In the genomic region with DNA sequence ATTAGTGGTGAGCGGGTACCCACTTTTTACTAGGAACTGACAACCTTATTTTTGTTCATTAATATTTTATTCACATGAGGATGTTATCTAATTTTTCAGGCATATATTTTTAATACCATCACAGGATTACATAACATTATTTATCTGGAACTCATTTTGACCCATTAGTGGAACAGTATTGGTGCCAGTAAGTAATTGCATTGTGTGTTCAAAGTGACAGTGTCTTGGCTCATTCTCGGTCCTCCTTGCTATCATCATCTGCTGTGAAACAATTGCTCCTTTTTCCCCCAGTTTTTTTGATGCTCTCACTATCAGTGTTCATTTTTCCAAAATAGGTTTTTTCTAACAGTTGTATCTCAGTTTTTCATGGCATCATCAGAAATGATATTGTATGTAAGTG, we compare ENCODE assay signal across 21 cellular contexts. TPM values are rescaled to one million over a fixed set of nuclear protein-coding genes. Genes with fewer than 3 reads are reported as not detected.
DNase-seq lines count a peak whose midpoint lies in the region; ATAC-seq and TF ChIP-seq lines count a peak whose summit lies in the region.
"Had no signal": no experiment of that assay in that cellular context is flagged by ENCODE, and none has a peak within 500 bp of the region (broad histone marks: within the 10 kb centered on the region; RNA-seq: fewer than 3 reads in every experiment).

No MANE protein-coding gene starts in this region.

- TF ChIP-seq CTCF in PC-9 (conservative IDR thresholded peaks at IDR 0.05) = no peak
- TF ChIP-seq CTCF in stomach (IDR thresholded peaks at IDR 0.05) = no peak

- intact Hi-C loops in activated naive CD4-positive, alpha-beta T cell treated with anti-CD3 and anti-CD28 coated beads for 36 hours (cut with micrococcal nuclease) = loop anchor here (10.0 kb wide), 1 partner anchor 731 kb away; no protein-coding TSS in a partner anchor
- intact Hi-C loops in PC-9 (cut with micrococcal nuclease; ENCODE audit: unreplicated experiment) (no loop called here), stomach (cut with DNase I; ENCODE audit: low total_unique reads) (loop anchor here (5.0 kb wide), 1 partner anchor 33 kb away; no protein-coding TSS in a partner anchor)

- no peak for DNase-seq in activated naive CD4-positive, alpha-beta T cell treated with anti-CD3 and anti-CD28 coated beads for 36 hours
- no peak for DNase-seq in activated naive CD4-positive, alpha-beta T cell treated with anti-CD3 and anti-CD28 coated beads, Interleukin-2, amount 50 U/mL, for 16 hours
- DNase-seq in PC-9 = no peak
- DNase-seq in central memory CD8-positive, alpha-beta T cell (ENCODE audit: low spot score in 2 of 2) = no peak
- no peak for DNase-seq in stomach
- no peak for DNase-seq in H4 (ENCODE audit: low spot score)
- DNase-seq: activated gamma-delta T cell; brain microvascular endothelial cell; dermis blood vessel endothelial cell; gastrocnemius medialis; GF-D8; GOT3; KBM-7; left ventricle myocardium superior; NCI-H526 treated with DMSO at 0.1 percent for 48 hours; pancreas; stimulated activated CD4-positive, alpha-beta T cell treated with anti-CD3 and anti-CD28 coated beads, Interleukin-2, amount 100 ng/mL, for 24 hours had no signal

- no peak for ATAC-seq in central memory CD8-positive, alpha-beta T cell (replicated peaks; ENCODE audit: extremely low read depth, poor library complexity, severe bottlenecking)
- ATAC-seq in GM21447 (IDR thresholded peaks at IDR 0.05; ENCODE audit: unreplicated experiment) = no peak
- no peak for ATAC-seq in HG02973 (IDR thresholded peaks at IDR 0.05; ENCODE audit: unreplicated experiment)
- ATAC-seq: gastrocnemius medialis, left ventricle myocardium superior, pancreas had no signal

- H3K4me1 ChIP-seq in PC-9 (replicated peaks; ENCODE audit: insufficient read depth) (peaks cover 28% of the 10 kb centered on the region), stomach (peaks cover 19 to 84% (median 43%) of the 10 kb centered on the region in 4 donors)

- H3K4me1 Mint-ChIP-seq in activated naive CD4-positive, alpha-beta T cell treated with anti-CD3 and anti-CD28 coated beads for 36 hours (ENCODE audit: low read depth) = peaks cover 50% of the 10 kb centered on the region
- peaks cover 27% of the 10 kb centered on the region for H3K4me1 Mint-ChIP-seq in central memory CD8-positive, alpha-beta T cell

- TF ChIP-seq EP300 in stomach (IDR thresholded peaks at IDR 0.05) = no peak

- WGBS in stomach, 5 donors = 61 to 74% (median 70%) methylated on average over 2 of the region's 2 CpGs

- H3K9me3 Mint-ChIP-seq in activated naive CD4-positive, alpha-beta T cell treated with anti-CD3 and anti-CD28 coated beads for 36 hours = no peaks in the 10 kb centered on the region
- H3K9me3 Mint-ChIP-seq in central memory CD8-positive, alpha-beta T cell = no peaks in the 10 kb centered on the region

- H3K27ac ChIP-seq in PC-9 (peak overlapping the region; percentile 54), stomach (peak overlapping the region in 4 of 5 donors; percentile 42 to 68 (median 54))
- H3K27ac ChIP-seq: brain microvascular endothelial cell, epithelial cell of prostate had no signal

- H3F3A ChIP-seq in PC-9 (ENCODE audit: insufficient read depth, low read depth) = peaks cover 37% of the 10 kb centered on the region

- H4K20me1 ChIP-seq in PC-9 (ENCODE audit: insufficient read depth) = peaks cover 20% of the 10 kb centered on the region

- H3K36me3 ChIP-seq in PC-9 (ENCODE audit: low read depth) = peaks cover 28% of the 10 kb centered on the region
- peaks cover 6 to 59% (median 44%) of the 10 kb centered on the region in 4 donors for H3K36me3 ChIP-seq in stomach

- POLR2A ChIA-PET in PC-9 (lab: Charles Lee; ENCODE audit: unreplicated experiment) = no interaction called here

- H3K9me3 ChIP-seq in PC-9 (ENCODE audit: insufficient read depth, low read depth) = no peaks in the 10 kb centered on the region
- H3K9me3 ChIP-seq in stomach = no peaks in the 10 kb centered on the region
- H3K9me3 ChIP-seq: gastrocnemius medialis, pancreas, Peyer's patch had no signal

- H3K4me3 ChIP-seq in PC-9 = 0 out of 2 replicates have a peak overlapping the region, but pooled peaks have one; percentile 7
- no peak overlapping the region for H3K4me3 ChIP-seq in stomach
- H3K4me3 ChIP-seq: gastrocnemius medialis, pancreas, Peyer's patch had no signal

- peaks cover 27% of the 10 kb centered on the region for H3K79me2 ChIP-seq in PC-9 (ENCODE audit: low read depth)

- H3K27me3 ChIP-seq in PC-9 (ENCODE audit: insufficient read depth, low read depth) = no peaks in the 10 kb centered on the region
- H3K27me3 ChIP-seq in stomach = no peaks in the 10 kb centered on the region
- H3K27me3 ChIP-seq: brain microvascular endothelial cell, gastrocnemius medialis, pancreas, Peyer's patch had no signal

- BruUV-seq in PC-9 (replicated peaks; lab: Mats Ljungman, UMichigan) = no TSS peak

- H3K4me2 ChIP-seq in PC-9 = peak overlapping the region; percentile 38

- no peak overlapping the region for H2AFZ ChIP-seq in PC-9

- peaks cover 17% of the 10 kb centered on the region for H3K36me3 Mint-ChIP-seq in activated naive CD4-positive, alpha-beta T cell treated with anti-CD3 and anti-CD28 coated beads for 36 hours (ENCODE audit: low read depth)
- H3K36me3 Mint-ChIP-seq in central memory CD8-positive, alpha-beta T cell (ENCODE audit: insufficient read depth) = peaks cover 46% of the 10 kb centered on the region

- CTCF ChIA-PET in activated naive CD4-positive, alpha-beta T cell treated with anti-CD3 and anti-CD28 coated beads for 36 hours (lab: Charles Lee) = interaction anchor here (1.1 to 1.6 kb wide), 2 partner anchors 29 to 34 kb away, joined by 4 to 16 read pairs; no protein-coding TSS in a partner anchor
- CTCF ChIA-PET in PC-9 (lab: Charles Lee) = no interaction called here

- peak overlapping the region; percentile 81 for H3K27ac Mint-ChIP-seq in activated naive CD4-positive, alpha-beta T cell treated with anti-CD3 and anti-CD28 coated beads for 36 hours
- no peak overlapping the region for H3K27ac Mint-ChIP-seq in central memory CD8-positive, alpha-beta T cell (ENCODE audit: low read depth)

- no peak for TF ChIP-seq POLR2A in stomach (IDR thresholded peaks at IDR 0.05)

- no peaks in the 10 kb centered on the region for H3K27me3 Mint-ChIP-seq in activated naive CD4-positive, alpha-beta T cell treated with anti-CD3 and anti-CD28 coated beads for 36 hours (ENCODE audit: low read depth)
- no peaks in the 10 kb centered on the region for H3K27me3 Mint-ChIP-seq in central memory CD8-positive, alpha-beta T cell

- no peak overlapping the region for H3K4me3 Mint-ChIP-seq in activated naive CD4-positive, alpha-beta T cell treated with anti-CD3 and anti-CD28 coated beads for 36 hours
- peak overlapping the region; percentile 8 for H3K4me3 Mint-ChIP-seq in central memory CD8-positive, alpha-beta T cell

- no peaks in the 10 kb centered on the region for H3K9me2 ChIP-seq in PC-9 (ENCODE audit: insufficient read depth)

RNA-seq across cellular contexts. Expression of a gene that starts 4.0 kb away (rescaled TPM):
- 10 to 100 TPM; 46.6 to 50.3 TPM for total RNA-seq in activated naive CD4-positive, alpha-beta T cell treated with anti-CD3 and anti-CD28 coated beads for 36 hours
- 63.8 and 80.6 TPM in 2 replicates for total RNA-seq in PC-9 (2021)
- total RNA-seq in stomach = 100 to 1,000 TPM in 1 of 5 donors, 10 to 100 TPM in 4; 16.3 to 121 (median 40.0) TPM
- polyA plus RNA-seq in stomach = 10 to 100 TPM; 22.2 to 31.6 (median 26.5) TPM
- 63.0 and 70.1 TPM in 2 replicates for total RNA-seq in H4 (2014; rRNA removed; shearing (Covaris generic))
